ENCODE assay signal across 1 cellular context in genomic region chr4:10982305-10982704, GRCh38.
A peak's percentile ranks its signal among the peaks of the same experiment; 100 is the strongest.
TF ChIP-seq lines count a peak whose summit lies in the region.

No MANE protein-coding gene starts in this region.

TF ChIP-seq in H1, 55 proteins besides CTCF, POLR2A, EP300 and RAD21 (continued from another document):
- TF ChIP-seq, protein P1, sequence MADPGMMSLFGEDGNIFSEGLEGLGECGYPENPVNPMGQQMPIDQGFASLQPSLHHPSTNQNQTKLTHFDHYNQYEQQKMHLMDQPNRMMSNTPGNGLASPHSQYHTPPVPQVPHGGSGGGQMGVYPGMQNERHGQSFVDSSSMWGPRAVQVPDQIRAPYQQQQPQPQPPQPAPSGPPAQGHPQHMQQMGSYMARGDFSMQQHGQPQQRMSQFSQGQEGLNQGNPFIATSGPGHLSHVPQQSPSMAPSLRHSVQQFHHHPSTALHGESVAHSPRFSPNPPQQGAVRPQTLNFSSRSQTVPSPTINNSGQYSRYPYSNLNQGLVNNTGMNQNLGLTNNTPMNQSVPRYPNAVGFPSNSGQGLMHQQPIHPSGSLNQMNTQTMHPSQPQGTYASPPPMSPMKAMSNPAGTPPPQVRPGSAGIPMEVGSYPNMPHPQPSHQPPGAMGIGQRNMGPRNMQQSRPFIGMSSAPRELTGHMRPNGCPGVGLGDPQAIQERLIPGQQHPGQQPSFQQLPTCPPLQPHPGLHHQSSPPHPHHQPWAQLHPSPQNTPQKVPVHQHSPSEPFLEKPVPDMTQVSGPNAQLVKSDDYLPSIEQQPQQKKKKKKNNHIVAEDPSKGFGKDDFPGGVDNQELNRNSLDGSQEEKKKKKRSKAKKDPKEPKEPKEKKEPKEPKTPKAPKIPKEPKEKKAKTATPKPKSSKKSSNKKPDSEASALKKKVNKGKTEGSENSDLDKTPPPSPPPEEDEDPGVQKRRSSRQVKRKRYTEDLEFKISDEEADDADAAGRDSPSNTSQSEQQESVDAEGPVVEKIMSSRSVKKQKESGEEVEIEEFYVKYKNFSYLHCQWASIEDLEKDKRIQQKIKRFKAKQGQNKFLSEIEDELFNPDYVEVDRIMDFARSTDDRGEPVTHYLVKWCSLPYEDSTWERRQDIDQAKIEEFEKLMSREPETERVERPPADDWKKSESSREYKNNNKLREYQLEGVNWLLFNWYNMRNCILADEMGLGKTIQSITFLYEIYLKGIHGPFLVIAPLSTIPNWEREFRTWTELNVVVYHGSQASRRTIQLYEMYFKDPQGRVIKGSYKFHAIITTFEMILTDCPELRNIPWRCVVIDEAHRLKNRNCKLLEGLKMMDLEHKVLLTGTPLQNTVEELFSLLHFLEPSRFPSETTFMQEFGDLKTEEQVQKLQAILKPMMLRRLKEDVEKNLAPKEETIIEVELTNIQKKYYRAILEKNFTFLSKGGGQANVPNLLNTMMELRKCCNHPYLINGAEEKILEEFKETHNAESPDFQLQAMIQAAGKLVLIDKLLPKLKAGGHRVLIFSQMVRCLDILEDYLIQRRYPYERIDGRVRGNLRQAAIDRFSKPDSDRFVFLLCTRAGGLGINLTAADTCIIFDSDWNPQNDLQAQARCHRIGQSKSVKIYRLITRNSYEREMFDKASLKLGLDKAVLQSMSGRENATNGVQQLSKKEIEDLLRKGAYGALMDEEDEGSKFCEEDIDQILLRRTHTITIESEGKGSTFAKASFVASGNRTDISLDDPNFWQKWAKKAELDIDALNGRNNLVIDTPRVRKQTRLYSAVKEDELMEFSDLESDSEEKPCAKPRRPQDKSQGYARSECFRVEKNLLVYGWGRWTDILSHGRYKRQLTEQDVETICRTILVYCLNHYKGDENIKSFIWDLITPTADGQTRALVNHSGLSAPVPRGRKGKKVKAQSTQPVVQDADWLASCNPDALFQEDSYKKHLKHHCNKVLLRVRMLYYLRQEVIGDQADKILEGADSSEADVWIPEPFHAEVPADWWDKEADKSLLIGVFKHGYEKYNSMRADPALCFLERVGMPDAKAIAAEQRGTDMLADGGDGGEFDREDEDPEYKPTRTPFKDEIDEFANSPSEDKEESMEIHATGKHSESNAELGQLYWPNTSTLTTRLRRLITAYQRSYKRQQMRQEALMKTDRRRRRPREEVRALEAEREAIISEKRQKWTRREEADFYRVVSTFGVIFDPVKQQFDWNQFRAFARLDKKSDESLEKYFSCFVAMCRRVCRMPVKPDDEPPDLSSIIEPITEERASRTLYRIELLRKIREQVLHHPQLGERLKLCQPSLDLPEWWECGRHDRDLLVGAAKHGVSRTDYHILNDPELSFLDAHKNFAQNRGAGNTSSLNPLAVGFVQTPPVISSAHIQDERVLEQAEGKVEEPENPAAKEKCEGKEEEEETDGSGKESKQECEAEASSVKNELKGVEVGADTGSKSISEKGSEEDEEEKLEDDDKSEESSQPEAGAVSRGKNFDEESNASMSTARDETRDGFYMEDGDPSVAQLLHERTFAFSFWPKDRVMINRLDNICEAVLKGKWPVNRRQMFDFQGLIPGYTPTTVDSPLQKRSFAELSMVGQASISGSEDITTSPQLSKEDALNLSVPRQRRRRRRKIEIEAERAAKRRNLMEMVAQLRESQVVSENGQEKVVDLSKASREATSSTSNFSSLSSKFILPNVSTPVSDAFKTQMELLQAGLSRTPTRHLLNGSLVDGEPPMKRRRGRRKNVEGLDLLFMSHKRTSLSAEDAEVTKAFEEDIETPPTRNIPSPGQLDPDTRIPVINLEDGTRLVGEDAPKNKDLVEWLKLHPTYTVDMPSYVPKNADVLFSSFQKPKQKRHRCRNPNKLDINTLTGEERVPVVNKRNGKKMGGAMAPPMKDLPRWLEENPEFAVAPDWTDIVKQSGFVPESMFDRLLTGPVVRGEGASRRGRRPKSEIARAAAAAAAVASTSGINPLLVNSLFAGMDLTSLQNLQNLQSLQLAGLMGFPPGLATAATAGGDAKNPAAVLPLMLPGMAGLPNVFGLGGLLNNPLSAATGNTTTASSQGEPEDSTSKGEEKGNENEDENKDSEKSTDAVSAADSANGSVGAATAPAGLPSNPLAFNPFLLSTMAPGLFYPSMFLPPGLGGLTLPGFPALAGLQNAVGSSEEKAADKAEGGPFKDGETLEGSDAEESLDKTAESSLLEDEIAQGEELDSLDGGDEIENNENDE (IDR thresholded peaks at IDR 0.05; ENCODE audit: insufficient replicate concordance, low read length): no peak
- TF ChIP-seq CHD2 (IDR thresholded peaks at IDR 0.05; ENCODE audit: low read length) (0 out of 2 replicates have a peak, but pooled peaks have one; percentile 14), CEBPB (IDR thresholded peaks at IDR 0.05; ENCODE audit: low read depth, low read length) (no peak), E2F6 (IDR thresholded peaks at IDR 0.05) (peak; percentile 58; the same call in 1 of the 2 replicates)
- TF ChIP-seq, protein P2, sequence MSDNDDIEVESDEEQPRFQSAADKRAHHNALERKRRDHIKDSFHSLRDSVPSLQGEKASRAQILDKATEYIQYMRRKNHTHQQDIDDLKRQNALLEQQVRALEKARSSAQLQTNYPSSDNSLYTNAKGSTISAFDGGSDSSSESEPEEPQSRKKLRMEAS (IDR thresholded peaks at IDR 0.05): peak; percentile 86
TF ChIP-seq in H1: peak in this region for 5.
